Comparison of ENCODE assay signal across 8 cellular contexts in genomic region chr5:76715734-76716455, GRCh38. TPM values are rescaled to one million over a fixed set of nuclear protein-coding genes. Genes with fewer than 3 reads are reported as not detected.
DNase-seq lines count a peak whose midpoint lies in the region; ATAC-seq and TF ChIP-seq lines count a peak whose summit lies in the region.

Gene F2R, plus strand, starts transcription at chr5:76716126. Its CDS starts 182 bp downstream, at chr5:76716308.

- H3K36me3 ChIP-seq in left lung = no peaks in the 10 kb centered on the region

- H3K27ac ChIP-seq in left lung = peak within 1 kb of the TSS; percentile 35 to 70

- peaks cover 71% of the 10 kb centered on the region for H3K27me3 Mint-ChIP-seq in dendritic cell treated with granulocyte-macrophage colony-stimulating factor and Interleukin-4, amounts not matched to agents 40 ng/mL and 50 ng/mL, for 4 days

- TF ChIP-seq CTCF in left lung (IDR thresholded peaks at IDR 0.05) = peak; percentile 27 to 30

- ATAC-seq in GM21825 (IDR thresholded peaks at IDR 0.05; ENCODE audit: unreplicated experiment) (peak; percentile 73), left lung (peak; percentile 91)
- peak; percentile 68 for ATAC-seq in activated CD4-positive, CD25-positive, alpha-beta regulatory T cell treated with anti-CD3 and anti-CD28 coated beads, Interleukin-2, amount 50 U/mL, for 24 hours

- H3K36me3 Mint-ChIP-seq in dendritic cell treated with granulocyte-macrophage colony-stimulating factor and Interleukin-4, amounts not matched to agents 40 ng/mL and 50 ng/mL, for 4 days (ENCODE audit: low read depth) = peaks cover 6% of the 10 kb centered on the region

- DNase-seq in ELR (ENCODE audit: low read depth) = peak; percentile 84
- peak; percentile 61 for DNase-seq in LoVo (ENCODE audit: low spot score)
- peak; percentile 47 to 87 for DNase-seq in left lung
- peak; percentile 30 to 42 for DNase-seq in stimulated activated CD4-positive, alpha-beta T cell treated with anti-CD3 and anti-CD28 coated beads, Interleukin-4, amount 100 ng/mL, for 4 hours
- DNase-seq in inferior parietal cortex (ENCODE audit: extremely low spot score) = no peak

- H3K4me3 ChIP-seq in left lung = peak within 1 kb of the TSS; percentile 51 to 60

- H3K9me3 Mint-ChIP-seq in dendritic cell treated with granulocyte-macrophage colony-stimulating factor and Interleukin-4, amounts not matched to agents 40 ng/mL and 50 ng/mL, for 4 days = no peaks in the 10 kb centered on the region

- no peaks in the 10 kb centered on the region for H3K9me3 ChIP-seq in left lung

- peak within 1 kb of the TSS; percentile 69 for H3K27ac Mint-ChIP-seq in dendritic cell treated with granulocyte-macrophage colony-stimulating factor and Interleukin-4, amounts not matched to agents 40 ng/mL and 50 ng/mL, for 4 days

- intact Hi-C loops in dendritic cell treated with granulocyte-macrophage colony-stimulating factor and Interleukin-4, amounts not matched to agents 40 ng/mL and 50 ng/mL, for 4 days (cut with micrococcal nuclease) = loop anchor here (5.0 kb wide), 1 partner anchor 56 kb away; no protein-coding TSS in a partner anchor
- intact Hi-C loops in left lung (cut with DNase I) = no loop called here

- H3K4me1 Mint-ChIP-seq in dendritic cell treated with granulocyte-macrophage colony-stimulating factor and Interleukin-4, amounts not matched to agents 40 ng/mL and 50 ng/mL, for 4 days (ENCODE audit: low read depth) = peaks cover 26% of the 10 kb centered on the region

- H3K27me3 ChIP-seq in left lung = peaks cover 7 to 49% of the 10 kb centered on the region in 2 donors

- peaks cover 4 to 29% of the 10 kb centered on the region in 2 donors for H3K4me1 ChIP-seq in left lung

- H3K4me3 Mint-ChIP-seq in dendritic cell treated with granulocyte-macrophage colony-stimulating factor and Interleukin-4, amounts not matched to agents 40 ng/mL and 50 ng/mL, for 4 days = peak within 1 kb of the TSS; percentile 88

RNA-seq across cellular contexts. Expression of gene F2R, which starts in this region (rescaled TPM):
- total RNA-seq in left lung = 10 to 100 TPM; 21.2 to 29.4 TPM
